In the genomic region with DNA sequence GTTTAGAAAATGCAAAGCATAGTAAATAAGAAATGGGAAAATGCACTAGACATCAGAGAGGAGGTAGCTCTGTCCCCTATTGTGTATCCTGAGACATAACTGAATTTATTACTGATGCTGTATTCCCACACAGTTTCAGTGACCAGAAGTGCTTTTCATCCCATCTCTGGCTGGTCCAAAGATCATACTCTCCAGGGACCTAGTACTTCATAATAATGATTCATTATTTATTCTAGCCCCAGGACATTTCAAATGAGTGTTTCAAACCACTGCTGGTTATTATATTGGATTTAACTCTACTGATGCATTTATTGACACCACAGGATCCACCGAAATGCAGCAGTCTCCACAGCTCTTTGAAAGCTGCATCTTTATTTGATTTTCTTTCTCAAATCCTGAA, we compare ENCODE assay signal across 20 cellular contexts.
"Had no signal": no experiment of that assay in that cellular context is flagged by ENCODE, and none has a peak within 500 bp of the region (broad histone marks: within the 10 kb centered on the region; RNA-seq: fewer than 3 reads in every experiment).

No MANE protein-coding gene starts in this region.

- H3K4me3 ChIP-seq: adrenal gland, esophagus muscularis mucosa, hepatocyte, left lung, pancreas, tibial artery, vagina had no signal

- FAIRE-seq: kidney, pancreas had no signal

- H3K36me3 ChIP-seq: adrenal gland, esophagus muscularis mucosa, left lung, pancreas, tibial artery, vagina had no signal

- DNase-seq: activated B cell treated with CpG ODN at 0.5 μM for 24 hours; activated CD4-positive, alpha-beta T cell treated with anti-CD3 and anti-CD28 coated beads for 48 hours; activated CD8-positive, alpha-beta T cell treated with anti-CD3 and anti-CD28 coated beads for 36 hours; activated effector memory CD4-positive, alpha-beta T cell treated with Interleukin-2 at 50 U/mL for 16 hours; activated T-cell treated with anti-CD3 and anti-CD28 coated beads, Interleukin-2, amount 50 U/mL, for 4 hours; adrenal gland; central memory CD4-positive, alpha-beta T cell; cortex of kidney; effector CD4-positive, alpha-beta T cell; kidney; left lung; naive thymus-derived CD4-positive, alpha-beta T cell; pancreas; stimulated activated CD4-positive, alpha-beta T cell treated with anti-CD3 and anti-CD28 coated beads, Interleukin-12 subunit alpha, Interleukin-12 subunit beta, amount 100 ng/mL, for 4 hours; tibial artery had no signal

- ATAC-seq: activated CD8-positive, alpha-beta T cell treated with anti-CD3 and anti-CD28 coated beads for 36 hours; activated T-cell treated with anti-CD3 and anti-CD28 coated beads, Interleukin-2, amount 50 U/mL, for 4 hours; left lung; naive thymus-derived CD4-positive, alpha-beta T cell; pancreas; sciatic nerve; stimulated activated memory B cell treated with anti-CD40 and anti-IgM and Interleukin-4, amounts not matched to agents 10 μg/mL and 1 μg/mL and 100 μg/mL, for 72 hours had no signal

- H3K27me3 ChIP-seq: adrenal gland, esophagus muscularis mucosa, hepatocyte, left lung, pancreas, tibial artery, vagina had no signal
